In the genomic region with DNA sequence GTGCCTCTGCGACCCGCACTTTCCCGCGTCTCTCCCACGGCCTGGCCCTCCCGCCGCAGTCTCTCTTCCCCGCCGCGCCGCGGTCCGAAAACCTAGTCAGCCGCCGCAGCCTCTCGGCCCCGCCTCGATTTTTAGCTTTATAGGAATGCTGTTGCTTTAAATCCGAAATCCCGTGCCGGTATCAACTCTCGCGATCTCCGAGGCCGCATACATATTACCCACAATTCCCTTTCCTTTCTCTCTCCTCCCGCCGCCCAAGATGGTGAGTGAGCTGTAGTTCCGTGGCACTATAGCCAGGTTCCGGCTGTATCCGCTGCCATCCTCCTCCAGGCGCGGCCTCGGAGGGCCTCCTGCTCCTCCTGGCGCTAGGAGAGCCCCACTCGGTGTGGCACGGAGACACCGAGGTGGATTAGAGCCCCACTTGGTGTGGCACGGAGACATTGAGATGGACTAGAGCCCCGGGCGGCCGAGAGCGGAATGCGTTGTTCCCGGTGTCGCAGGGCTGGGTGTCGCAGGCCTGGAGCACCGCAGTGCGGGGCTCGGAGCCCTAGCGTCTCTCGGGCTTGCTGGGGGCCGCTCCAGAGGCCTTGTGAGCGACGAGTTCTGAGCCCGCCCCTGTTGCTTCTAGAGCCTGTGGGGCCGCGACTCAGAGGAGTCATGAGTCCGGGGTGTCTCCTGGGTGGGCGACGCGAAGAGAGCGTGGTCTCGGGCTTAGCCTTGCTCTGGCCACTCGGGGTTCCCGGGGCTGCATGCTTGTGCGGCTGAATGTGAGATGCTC, we compare ENCODE assay signal across 8 cellular contexts. TPM values are rescaled to one million over a fixed set of nuclear protein-coding genes. Genes with fewer than 3 reads are reported as not detected.
DNase-seq lines count a peak whose midpoint lies in the region; ATAC-seq and TF ChIP-seq lines count a peak whose summit lies in the region.

A gene (minus strand): TSS at position 147 of the 778 bp plus-strand sequence. CDS start 1,469 bp downstream, outside the sequence.
A gene (plus strand): TSS at position 234 of the 778 bp plus-strand sequence. CDS start 26 bp downstream, at position 260.

- H3K9me3 Mint-ChIP-seq in T-helper 1 cell treated with Interleukin-12 subunit alpha and Interleukin-12 subunit beta and Interleukin-4 antibody, amounts not matched to agents 30 μg/mL and 1 μg/mL, for 36 hours, result no peaks in the 10 kb centered on the region

- H3K36me3 ChIP-seq in left ventricle myocardium inferior (peaks cover 69% of the 10 kb centered on the region), prostate gland (peaks cover 12 to 27% of the 10 kb centered on the region in 2 donors)

- H3K4me1 ChIP-seq in left ventricle myocardium inferior, result peaks cover 45% of the 10 kb centered on the region
- H3K4me1 ChIP-seq in prostate gland (replicated peaks), result peaks cover 19% of the 10 kb centered on the region

- H3K36me3 Mint-ChIP-seq in T-helper 1 cell treated with Interleukin-12 subunit alpha and Interleukin-12 subunit beta and Interleukin-4 antibody, amounts not matched to agents 30 μg/mL and 1 μg/mL, for 36 hours (ENCODE audit: low read depth), result peaks cover 56% of the 10 kb centered on the region

- WGBS in prostate gland, result under 1% methylated on average over 58 of the region's 66 CpGs

- H3K4me3 Mint-ChIP-seq in T-helper 1 cell treated with Interleukin-12 subunit alpha and Interleukin-12 subunit beta and Interleukin-4 antibody, amounts not matched to agents 30 μg/mL and 1 μg/mL, for 36 hours, result peak within 1 kb of the TSS; percentile 98

- DNase-seq in GM12865 (ENCODE audit: low read depth) (peak; percentile 97), NCI-H1694 treated with DMSO at 0.1 percent for 48 hours (lab: John Stamatoyannopoulos, UW) (peak; percentile 92), amniotic stem cell (lab: John Stamatoyannopoulos, UW) (peak; percentile 92), left ventricle myocardium inferior (peak; percentile 96), prostate gland (ENCODE audit: low spot score) (peak; percentile 94), ureter (ENCODE audit: low spot score) (peak; percentile 96)

- peak within 1 kb of the TSS; percentile 92 for H3K27ac Mint-ChIP-seq in T-helper 1 cell treated with Interleukin-12 subunit alpha and Interleukin-12 subunit beta and Interleukin-4 antibody, amounts not matched to agents 30 μg/mL and 1 μg/mL, for 36 hours

- H3K27ac ChIP-seq in left ventricle myocardium inferior (replicated peaks) (peak within 1 kb of the TSS; percentile 91), prostate gland (peak within 1 kb of the TSS; percentile 88 to 89)

- H3K27me3 ChIP-seq in left ventricle myocardium inferior (ENCODE audit: low read depth), result no peaks in the 10 kb centered on the region
- H3K27me3 ChIP-seq in prostate gland (replicated peaks; ENCODE audit: insufficient read depth), result no peaks in the 10 kb centered on the region

- no peaks in the 10 kb centered on the region for H3K27me3 Mint-ChIP-seq in T-helper 1 cell treated with Interleukin-12 subunit alpha and Interleukin-12 subunit beta and Interleukin-4 antibody, amounts not matched to agents 30 μg/mL and 1 μg/mL, for 36 hours (ENCODE audit: low read depth)

- TF ChIP-seq POLR2A in prostate gland (IDR thresholded peaks at IDR 0.05), result peak; percentile 52

- H3K4me3 ChIP-seq in GM12865 (ENCODE audit: low read depth, low read length), result peak within 1 kb of the TSS; percentile 92
- peak within 1 kb of the TSS; percentile 100 for H3K4me3 ChIP-seq in left ventricle myocardium inferior
- H3K4me3 ChIP-seq in prostate gland, result peak within 1 kb of the TSS; percentile 96

- intact Hi-C loops in left ventricle myocardium inferior (cut with micrococcal nuclease) (no loop called here), prostate gland (cut with DNase I) (no loop called here)

- peak; percentile 84 for ATAC-seq in HG02840 (IDR thresholded peaks at IDR 0.05; ENCODE audit: low FRiP score, unreplicated experiment)

- TF ChIP-seq CTCF in GM12865 (IDR thresholded peaks at IDR 0.05; ENCODE audit: insufficient read depth, low read depth, low read length, missing control alignments) (no peak), left ventricle myocardium inferior (IDR thresholded peaks at IDR 0.05; ENCODE audit: borderline replicate concordance) (peak; percentile 17), prostate gland (IDR thresholded peaks at IDR 0.05) (peak in 2 of 4 experiments; percentile 23 to 34)

- H3K9me3 ChIP-seq in left ventricle myocardium inferior (replicated peaks) (no peaks in the 10 kb centered on the region), prostate gland (no peaks in the 10 kb centered on the region)

- H3K4me1 Mint-ChIP-seq in T-helper 1 cell treated with Interleukin-12 subunit alpha and Interleukin-12 subunit beta and Interleukin-4 antibody, amounts not matched to agents 30 μg/mL and 1 μg/mL, for 36 hours (ENCODE audit: low read depth), result peaks cover 25% of the 10 kb centered on the region

RNA-seq across cellular contexts. Expression of the first gene that starts in this region (rescaled TPM):
- 18.4 TPM for total RNA-seq in left ventricle myocardium inferior
- total RNA-seq in prostate gland, result 10 to 100 TPM; 31.1 to 32.6 TPM
- 31.2 TPM for total RNA-seq in ureter

RNA-seq across cellular contexts. Expression of the second gene that starts in this region (rescaled TPM):
- total RNA-seq in left ventricle myocardium inferior, result 859 TPM
- total RNA-seq in prostate gland, result 1,000 to 10,000 TPM; 1,667 to 2,501 TPM
- total RNA-seq in ureter, result 2,501 TPM

Comparison
In these comparisons a context has a peak if more than half of its experiments do, and no peak if none do; other contexts are left out.
1. Peak in every context shown above with its lines: DNase-seq, ATAC-seq, H3K4me3 ChIP-seq and H3K27ac ChIP-seq.